ENCODE assay signal across 1 cellular context in the genomic region with DNA sequence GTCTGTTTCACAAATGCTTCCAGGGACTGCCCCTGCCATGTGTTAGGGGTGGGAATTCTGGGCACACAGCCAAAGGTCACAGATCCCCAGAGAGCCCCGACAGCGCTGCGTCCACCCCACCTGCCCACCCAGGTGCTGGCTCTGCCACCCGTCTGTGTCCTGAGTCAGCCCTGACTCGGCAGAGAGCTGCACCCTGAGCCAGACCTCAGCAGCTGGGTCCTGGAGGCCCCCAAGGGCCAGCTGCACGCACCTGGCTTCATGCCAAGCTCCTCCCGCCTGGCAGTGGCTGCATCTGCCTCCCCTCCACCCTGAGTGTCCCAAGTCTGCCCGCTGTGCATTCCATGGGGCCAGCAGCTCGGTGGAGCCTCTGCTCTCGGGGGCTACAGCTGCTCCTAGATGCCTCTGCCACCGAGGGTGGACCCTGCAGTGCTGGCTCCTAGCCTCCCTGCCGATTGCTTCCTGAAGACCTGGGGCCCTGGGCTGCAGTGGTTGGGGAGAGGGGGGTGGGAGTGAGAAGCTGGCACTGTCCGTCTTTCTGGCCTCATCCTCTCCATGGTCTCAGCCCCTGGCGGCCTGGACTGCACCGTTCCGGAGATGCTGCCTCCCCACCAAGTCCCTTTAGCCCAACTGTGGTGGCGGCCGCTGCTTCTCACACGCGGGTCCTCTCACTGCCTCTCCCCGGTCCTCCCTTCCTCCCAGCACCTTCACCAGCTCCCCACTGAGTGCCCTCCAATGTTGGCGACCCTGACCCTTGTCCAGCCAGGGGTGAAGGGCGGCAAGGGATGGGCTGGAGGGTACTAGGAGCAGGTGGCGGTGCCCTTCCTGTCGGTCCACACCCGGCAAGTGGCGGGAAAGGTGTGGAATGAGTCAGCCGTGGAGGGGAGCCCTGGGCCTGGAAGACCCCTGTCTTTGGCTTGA.
A peak's percentile ranks its signal among the peaks of the same experiment; 100 is the strongest.
TF ChIP-seq lines count a peak whose summit lies in the region.

No MANE protein-coding gene starts in this region.

TF ChIP-seq in HepG2, 621 proteins besides CTCF, POLR2A, EP300 and RAD21 (continued from another document and continues in another):
- TF ChIP-seq, protein P1, sequence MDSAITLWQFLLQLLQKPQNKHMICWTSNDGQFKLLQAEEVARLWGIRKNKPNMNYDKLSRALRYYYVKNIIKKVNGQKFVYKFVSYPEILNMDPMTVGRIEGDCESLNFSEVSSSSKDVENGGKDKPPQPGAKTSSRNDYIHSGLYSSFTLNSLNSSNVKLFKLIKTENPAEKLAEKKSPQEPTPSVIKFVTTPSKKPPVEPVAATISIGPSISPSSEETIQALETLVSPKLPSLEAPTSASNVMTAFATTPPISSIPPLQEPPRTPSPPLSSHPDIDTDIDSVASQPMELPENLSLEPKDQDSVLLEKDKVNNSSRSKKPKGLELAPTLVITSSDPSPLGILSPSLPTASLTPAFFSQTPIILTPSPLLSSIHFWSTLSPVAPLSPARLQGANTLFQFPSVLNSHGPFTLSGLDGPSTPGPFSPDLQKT (CRISPR knock-in tag; IDR thresholded peaks at IDR 0.05; ENCODE audit: borderline replicate concordance): no peak
- TF ChIP-seq IKZF1 (IDR thresholded peaks at IDR 0.05): no peak
- TF ChIP-seq, protein P2, sequence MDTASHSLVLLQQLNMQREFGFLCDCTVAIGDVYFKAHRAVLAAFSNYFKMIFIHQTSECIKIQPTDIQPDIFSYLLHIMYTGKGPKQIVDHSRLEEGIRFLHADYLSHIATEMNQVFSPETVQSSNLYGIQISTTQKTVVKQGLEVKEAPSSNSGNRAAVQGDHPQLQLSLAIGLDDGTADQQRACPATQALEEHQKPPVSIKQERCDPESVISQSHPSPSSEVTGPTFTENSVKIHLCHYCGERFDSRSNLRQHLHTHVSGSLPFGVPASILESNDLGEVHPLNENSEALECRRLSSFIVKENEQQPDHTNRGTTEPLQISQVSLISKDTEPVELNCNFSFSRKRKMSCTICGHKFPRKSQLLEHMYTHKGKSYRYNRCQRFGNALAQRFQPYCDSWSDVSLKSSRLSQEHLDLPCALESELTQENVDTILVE (CRISPR knock-in tag; IDR thresholded peaks at IDR 0.05): no peak
- TF ChIP-seq ZMAT3 (CRISPR knock-in tag; conservative IDR thresholded peaks at IDR 0.05): peak; percentile 91; the same call in 1 of the 2 replicates
- TF ChIP-seq, protein P3, sequence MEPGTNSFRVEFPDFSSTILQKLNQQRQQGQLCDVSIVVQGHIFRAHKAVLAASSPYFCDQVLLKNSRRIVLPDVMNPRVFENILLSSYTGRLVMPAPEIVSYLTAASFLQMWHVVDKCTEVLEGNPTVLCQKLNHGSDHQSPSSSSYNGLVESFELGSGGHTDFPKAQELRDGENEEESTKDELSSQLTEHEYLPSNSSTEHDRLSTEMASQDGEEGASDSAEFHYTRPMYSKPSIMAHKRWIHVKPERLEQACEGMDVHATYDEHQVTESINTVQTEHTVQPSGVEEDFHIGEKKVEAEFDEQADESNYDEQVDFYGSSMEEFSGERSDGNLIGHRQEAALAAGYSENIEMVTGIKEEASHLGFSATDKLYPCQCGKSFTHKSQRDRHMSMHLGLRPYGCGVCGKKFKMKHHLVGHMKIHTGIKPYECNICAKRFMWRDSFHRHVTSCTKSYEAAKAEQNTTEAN (CRISPR knock-in tag; conservative IDR thresholded peaks at IDR 0.05): no peak
- TF ChIP-seq, protein P4, sequence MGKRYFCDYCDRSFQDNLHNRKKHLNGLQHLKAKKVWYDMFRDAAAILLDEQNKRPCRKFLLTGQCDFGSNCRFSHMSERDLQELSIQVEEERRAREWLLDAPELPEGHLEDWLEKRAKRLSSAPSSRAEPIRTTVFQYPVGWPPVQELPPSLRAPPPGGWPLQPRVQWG (CRISPR knock-in tag; IDR thresholded peaks at IDR 0.05; ENCODE audit: borderline replicate concordance, low read depth): no peak
- peak; percentile 66; the same call in 1 of the 2 replicates for TF ChIP-seq MAFF (IDR thresholded peaks at IDR 0.05; ENCODE audit: low read depth, low read length)
- peak; percentile 72 for TF ChIP-seq KDM2A (CRISPR knock-in tag; IDR thresholded peaks at IDR 0.05; ENCODE audit: borderline replicate concordance, low read depth)
- peak; percentile 49 for TF ChIP-seq HNRNPLL (IDR thresholded peaks at IDR 0.05; ENCODE audit: low read depth, low read length, poor library complexity, severe bottlenecking)
- TF ChIP-seq ZNF713 (CRISPR knock-in tag; IDR thresholded peaks at IDR 0.05): no peak
- TF ChIP-seq CENPX (CRISPR knock-in tag; IDR thresholded peaks at IDR 0.05): no peak
- TF ChIP-seq MAFK (conservative IDR thresholded peaks at IDR 0.05 in 1 of 2, IDR thresholded peaks at IDR 0.05 in 1 of 2; ENCODE audit: low read length in 2 of 2): peak; percentile 52 to 82
- 0 out of 2 replicates have a peak, but pooled peaks have one; percentile 63 for TF ChIP-seq GZF1 (CRISPR knock-in tag; IDR thresholded peaks at IDR 0.05)
- TF ChIP-seq, protein P5, sequence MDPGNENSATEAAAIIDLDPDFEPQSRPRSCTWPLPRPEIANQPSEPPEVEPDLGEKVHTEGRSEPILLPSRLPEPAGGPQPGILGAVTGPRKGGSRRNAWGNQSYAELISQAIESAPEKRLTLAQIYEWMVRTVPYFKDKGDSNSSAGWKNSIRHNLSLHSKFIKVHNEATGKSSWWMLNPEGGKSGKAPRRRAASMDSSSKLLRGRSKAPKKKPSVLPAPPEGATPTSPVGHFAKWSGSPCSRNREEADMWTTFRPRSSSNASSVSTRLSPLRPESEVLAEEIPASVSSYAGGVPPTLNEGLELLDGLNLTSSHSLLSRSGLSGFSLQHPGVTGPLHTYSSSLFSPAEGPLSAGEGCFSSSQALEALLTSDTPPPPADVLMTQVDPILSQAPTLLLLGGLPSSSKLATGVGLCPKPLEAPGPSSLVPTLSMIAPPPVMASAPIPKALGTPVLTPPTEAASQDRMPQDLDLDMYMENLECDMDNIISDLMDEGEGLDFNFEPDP (CRISPR knock-in tag; conservative IDR thresholded peaks at IDR 0.05): no peak
- TF ChIP-seq ZNF839 (CRISPR knock-in tag; IDR thresholded peaks at IDR 0.05; ENCODE audit: borderline replicate concordance): peak; percentile 50; the same call in 1 of the 2 replicates
- no peak for TF ChIP-seq JARID2 (CRISPR knock-in tag; IDR thresholded peaks at IDR 0.05; ENCODE audit: insufficient replicate concordance)
- no peak for TF ChIP-seq ONECUT2 (CRISPR knock-in tag; IDR thresholded peaks at IDR 0.05)
- TF ChIP-seq ARID2 (CRISPR knock-in tag; IDR thresholded peaks at IDR 0.05; ENCODE audit: borderline replicate concordance): no peak
- TF ChIP-seq ARNTL (CRISPR knock-in tag; IDR thresholded peaks at IDR 0.05): peak; percentile 92
- peak; percentile 47; the same call in 1 of the 2 replicates for TF ChIP-seq ZNF678 (CRISPR knock-in tag; IDR thresholded peaks at IDR 0.05)
- no peak for TF ChIP-seq PAWR (CRISPR knock-in tag; IDR thresholded peaks at IDR 0.05; ENCODE audit: borderline replicate concordance)
- TF ChIP-seq JUNB (CRISPR knock-in tag; IDR thresholded peaks at IDR 0.05; ENCODE audit: borderline replicate concordance): no peak
- TF ChIP-seq TCF7L2 (IDR thresholded peaks at IDR 0.05; ENCODE audit: low read depth, low read length): no peak
- TF ChIP-seq SRSF4 (IDR thresholded peaks at IDR 0.05; ENCODE audit: low read depth, low read length, poor library complexity, severe bottlenecking): no peak
- TF ChIP-seq SMARCC2 (IDR thresholded peaks at IDR 0.05): no peak
- peak; percentile 77 for TF ChIP-seq RARA (CRISPR knock-in tag; IDR thresholded peaks at IDR 0.05)
- TF ChIP-seq, protein P6, sequence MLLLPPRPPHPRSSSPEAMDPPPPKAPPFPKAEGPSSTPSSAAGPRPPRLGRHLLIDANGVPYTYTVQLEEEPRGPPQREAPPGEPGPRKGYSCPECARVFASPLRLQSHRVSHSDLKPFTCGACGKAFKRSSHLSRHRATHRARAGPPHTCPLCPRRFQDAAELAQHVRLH (CRISPR knock-in tag; IDR thresholded peaks at IDR 0.05; ENCODE audit: borderline replicate concordance, low read depth): no peak; the same call in 1 of the 2 replicates
- peak; percentile 23; the same call in 1 of the 2 replicates for TF ChIP-seq ZNF235 (CRISPR knock-in tag; IDR thresholded peaks at IDR 0.05; ENCODE audit: borderline replicate concordance)
- TF ChIP-seq, protein P7, sequence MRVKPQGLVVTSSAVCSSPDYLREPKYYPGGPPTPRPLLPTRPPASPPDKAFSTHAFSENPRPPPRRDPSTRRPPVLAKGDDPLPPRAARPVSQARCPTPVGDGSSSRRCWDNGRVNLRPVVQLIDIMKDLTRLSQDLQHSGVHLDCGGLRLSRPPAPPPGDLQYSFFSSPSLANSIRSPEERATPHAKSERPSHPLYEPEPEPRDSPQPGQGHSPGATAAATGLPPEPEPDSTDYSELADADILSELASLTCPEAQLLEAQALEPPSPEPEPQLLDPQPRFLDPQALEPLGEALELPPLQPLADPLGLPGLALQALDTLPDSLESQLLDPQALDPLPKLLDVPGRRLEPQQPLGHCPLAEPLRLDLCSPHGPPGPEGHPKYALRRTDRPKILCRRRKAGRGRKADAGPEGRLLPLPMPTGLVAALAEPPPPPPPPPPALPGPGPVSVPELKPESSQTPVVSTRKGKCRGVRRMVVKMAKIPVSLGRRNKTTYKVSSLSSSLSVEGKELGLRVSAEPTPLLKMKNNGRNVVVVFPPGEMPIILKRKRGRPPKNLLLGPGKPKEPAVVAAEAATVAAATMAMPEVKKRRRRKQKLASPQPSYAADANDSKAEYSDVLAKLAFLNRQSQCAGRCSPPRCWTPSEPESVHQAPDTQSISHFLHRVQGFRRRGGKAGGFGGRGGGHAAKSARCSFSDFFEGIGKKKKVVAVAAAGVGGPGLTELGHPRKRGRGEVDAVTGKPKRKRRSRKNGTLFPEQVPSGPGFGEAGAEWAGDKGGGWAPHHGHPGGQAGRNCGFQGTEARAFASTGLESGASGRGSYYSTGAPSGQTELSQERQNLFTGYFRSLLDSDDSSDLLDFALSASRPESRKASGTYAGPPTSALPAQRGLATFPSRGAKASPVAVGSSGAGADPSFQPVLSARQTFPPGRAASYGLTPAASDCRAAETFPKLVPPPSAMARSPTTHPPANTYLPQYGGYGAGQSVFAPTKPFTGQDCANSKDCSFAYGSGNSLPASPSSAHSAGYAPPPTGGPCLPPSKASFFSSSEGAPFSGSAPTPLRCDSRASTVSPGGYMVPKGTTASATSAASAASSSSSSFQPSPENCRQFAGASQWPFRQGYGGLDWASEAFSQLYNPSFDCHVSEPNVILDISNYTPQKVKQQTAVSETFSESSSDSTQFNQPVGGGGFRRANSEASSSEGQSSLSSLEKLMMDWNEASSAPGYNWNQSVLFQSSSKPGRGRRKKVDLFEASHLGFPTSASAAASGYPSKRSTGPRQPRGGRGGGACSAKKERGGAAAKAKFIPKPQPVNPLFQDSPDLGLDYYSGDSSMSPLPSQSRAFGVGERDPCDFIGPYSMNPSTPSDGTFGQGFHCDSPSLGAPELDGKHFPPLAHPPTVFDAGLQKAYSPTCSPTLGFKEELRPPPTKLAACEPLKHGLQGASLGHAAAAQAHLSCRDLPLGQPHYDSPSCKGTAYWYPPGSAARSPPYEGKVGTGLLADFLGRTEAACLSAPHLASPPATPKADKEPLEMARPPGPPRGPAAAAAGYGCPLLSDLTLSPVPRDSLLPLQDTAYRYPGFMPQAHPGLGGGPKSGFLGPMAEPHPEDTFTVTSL (CRISPR knock-in tag; IDR thresholded peaks at IDR 0.05; ENCODE audit: borderline replicate concordance): 0 out of 2 replicates have a peak, but pooled peaks have one; percentile 17
- TF ChIP-seq, protein P8, sequence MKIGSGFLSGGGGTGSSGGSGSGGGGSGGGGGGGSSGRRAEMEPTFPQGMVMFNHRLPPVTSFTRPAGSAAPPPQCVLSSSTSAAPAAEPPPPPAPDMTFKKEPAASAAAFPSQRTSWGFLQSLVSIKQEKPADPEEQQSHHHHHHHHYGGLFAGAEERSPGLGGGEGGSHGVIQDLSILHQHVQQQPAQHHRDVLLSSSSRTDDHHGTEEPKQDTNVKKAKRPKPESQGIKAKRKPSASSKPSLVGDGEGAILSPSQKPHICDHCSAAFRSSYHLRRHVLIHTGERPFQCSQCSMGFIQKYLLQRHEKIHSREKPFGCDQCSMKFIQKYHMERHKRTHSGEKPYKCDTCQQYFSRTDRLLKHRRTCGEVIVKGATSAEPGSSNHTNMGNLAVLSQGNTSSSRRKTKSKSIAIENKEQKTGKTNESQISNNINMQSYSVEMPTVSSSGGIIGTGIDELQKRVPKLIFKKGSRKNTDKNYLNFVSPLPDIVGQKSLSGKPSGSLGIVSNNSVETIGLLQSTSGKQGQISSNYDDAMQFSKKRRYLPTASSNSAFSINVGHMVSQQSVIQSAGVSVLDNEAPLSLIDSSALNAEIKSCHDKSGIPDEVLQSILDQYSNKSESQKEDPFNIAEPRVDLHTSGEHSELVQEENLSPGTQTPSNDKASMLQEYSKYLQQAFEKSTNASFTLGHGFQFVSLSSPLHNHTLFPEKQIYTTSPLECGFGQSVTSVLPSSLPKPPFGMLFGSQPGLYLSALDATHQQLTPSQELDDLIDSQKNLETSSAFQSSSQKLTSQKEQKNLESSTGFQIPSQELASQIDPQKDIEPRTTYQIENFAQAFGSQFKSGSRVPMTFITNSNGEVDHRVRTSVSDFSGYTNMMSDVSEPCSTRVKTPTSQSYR (CRISPR knock-in tag; IDR thresholded peaks at IDR 0.05; ENCODE audit: borderline replicate concordance): peak; percentile 43; the same call in 1 of the 2 replicates
- TF ChIP-seq U2AF2 (IDR thresholded peaks at IDR 0.05; ENCODE audit: low read depth, low read length): no peak
- TF ChIP-seq, protein P9, sequence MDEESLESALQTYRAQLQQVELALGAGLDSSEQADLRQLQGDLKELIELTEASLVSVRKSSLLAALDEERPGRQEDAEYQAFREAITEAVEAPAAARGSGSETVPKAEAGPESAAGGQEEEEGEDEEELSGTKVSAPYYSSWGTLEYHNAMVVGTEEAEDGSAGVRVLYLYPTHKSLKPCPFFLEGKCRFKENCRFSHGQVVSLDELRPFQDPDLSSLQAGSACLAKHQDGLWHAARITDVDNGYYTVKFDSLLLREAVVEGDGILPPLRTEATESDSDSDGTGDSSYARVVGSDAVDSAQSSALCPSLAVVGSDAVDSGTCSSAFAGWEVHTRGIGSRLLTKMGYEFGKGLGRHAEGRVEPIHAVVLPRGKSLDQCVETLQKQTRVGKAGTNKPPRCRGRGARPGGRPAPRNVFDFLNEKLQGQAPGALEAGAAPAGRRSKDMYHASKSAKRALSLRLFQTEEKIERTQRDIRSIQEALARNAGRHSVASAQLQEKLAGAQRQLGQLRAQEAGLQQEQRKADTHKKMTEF (CRISPR knock-in tag; IDR thresholded peaks at IDR 0.05): peak; percentile 75; the same call in 1 of the 2 replicates
- no peak for TF ChIP-seq IRX3 (CRISPR knock-in tag; IDR thresholded peaks at IDR 0.05; ENCODE audit: borderline replicate concordance, low read depth)
- peak; percentile 42 for TF ChIP-seq AGO1 (IDR thresholded peaks at IDR 0.05; ENCODE audit: low read depth, low read length, poor library complexity, severe bottlenecking)
- peak; percentile 59; the same call in 1 of the 2 replicates for TF ChIP-seq NRL (CRISPR knock-in tag; IDR thresholded peaks at IDR 0.05; ENCODE audit: borderline replicate concordance)
- TF ChIP-seq SUZ12 (IDR thresholded peaks at IDR 0.05; ENCODE audit: low read depth, low read length): no peak
- no peak for TF ChIP-seq ZNF207 (IDR thresholded peaks at IDR 0.05; ENCODE audit: borderline replicate concordance)
- TF ChIP-seq EHMT2 (IDR thresholded peaks at IDR 0.05; ENCODE audit: borderline replicate concordance, low read depth, low read length): no peak
- no peak for TF ChIP-seq ZNF879 (CRISPR knock-in tag; IDR thresholded peaks at IDR 0.05)
